In the genomic region with DNA sequence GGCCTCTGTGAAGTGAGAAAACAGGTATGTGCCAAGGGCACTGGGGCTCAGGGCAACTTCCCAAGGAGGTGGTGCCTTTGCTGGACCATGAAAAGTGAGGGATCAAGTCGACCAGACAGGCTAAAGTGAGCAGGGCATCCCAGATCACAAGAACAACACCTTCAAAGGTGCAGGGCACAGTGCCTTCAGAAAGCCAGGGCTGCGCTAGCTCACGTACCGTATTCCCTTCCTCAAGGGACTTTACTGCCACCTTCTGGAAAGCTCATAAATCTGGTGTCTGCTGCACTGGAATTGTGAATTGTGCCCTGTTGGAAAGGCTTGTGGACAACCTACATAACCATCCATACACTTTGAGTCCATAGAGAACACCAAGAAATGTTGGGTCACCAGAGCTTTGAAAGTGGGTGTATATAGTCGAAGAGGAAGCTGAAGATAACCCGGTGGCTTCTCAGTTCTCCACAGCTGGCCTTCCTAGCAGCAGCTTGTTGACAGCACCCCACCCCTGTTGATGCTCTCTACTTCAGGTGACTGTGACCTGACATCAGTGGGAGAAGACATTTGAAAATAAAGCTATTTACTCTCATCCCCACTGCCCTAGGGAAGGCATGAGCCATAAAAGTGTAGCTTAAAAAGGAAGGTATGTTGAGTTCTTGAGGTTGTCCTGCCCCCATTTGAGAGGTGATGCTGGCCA, we compare ENCODE assay signal across 8 cellular contexts. TPM values are rescaled to one million over a fixed set of nuclear protein-coding genes. Genes with fewer than 3 reads are reported as not detected.
A peak's percentile ranks its signal among the peaks of the same experiment; 100 is the strongest.
DNase-seq lines count a peak whose midpoint lies in the region; ATAC-seq and TF ChIP-seq lines count a peak whose summit lies in the region.

No MANE protein-coding gene starts in this region.

- peaks cover 62% of the 10 kb centered on the region for H3K27me3 ChIP-seq in MM.1S (replicated peaks; ENCODE audit: insufficient read depth, low read length)

- H4K20me1 ChIP-seq in MM.1S (ENCODE audit: insufficient read depth, low read length): no peaks in the 10 kb centered on the region

- no peak for ATAC-seq in naive thymus-derived CD8-positive, alpha-beta T cell
- ATAC-seq in HG02571 (IDR thresholded peaks at IDR 0.05; ENCODE audit: unreplicated experiment) (no peak), HG02938 (IDR thresholded peaks at IDR 0.05; ENCODE audit: unreplicated experiment) (no peak)

- H3K4me1 ChIP-seq in MM.1S (ENCODE audit: low read length): peaks cover 8% of the 10 kb centered on the region; the same call in 1 of the 2 replicates

- no peak overlapping the region for H3K4me2 ChIP-seq in MM.1S (ENCODE audit: low read depth, low read length)

- POLR2A ChIA-PET in RWPE1 (lab: Yijun Ruan, JAX; ENCODE audit: low non-redundant PET): interaction anchor here (0.5 kb wide), 1 partner anchor 145 kb away, joined by 3 read pairs; no protein-coding TSS in a partner anchor
- POLR2A ChIA-PET in naive thymus-derived CD8-positive, alpha-beta T cell (lab: Charles Lee): interaction anchor here (0.5 to 1.7 kb wide), 4 partner anchors 10 to 344 kb away, joined by 3 to 8 read pairs (median 3); no protein-coding TSS in a partner anchor

- no peaks in the 10 kb centered on the region for H3K79me2 ChIP-seq in MM.1S (ENCODE audit: low read length)

- no peaks in the 10 kb centered on the region for H3K9me3 ChIP-seq in MM.1S (replicated peaks; ENCODE audit: insufficient read depth, low read length)

- H3K9me2 ChIP-seq in MM.1S (replicated peaks; ENCODE audit: insufficient read depth, low read length): no peaks in the 10 kb centered on the region

- H2AFZ ChIP-seq in MM.1S (ENCODE audit: low read length): no peak overlapping the region

- H3K36me3 ChIP-seq in MM.1S (replicated peaks; ENCODE audit: insufficient read depth, low read length): no peaks in the 10 kb centered on the region

- H3K27me3 Mint-ChIP-seq in naive thymus-derived CD8-positive, alpha-beta T cell: peaks cover 0 to 5% (median 0%) of the 10 kb centered on the region in 5 donors

- H3K27ac ChIP-seq in MM.1S (ENCODE audit: low read length) (no peak overlapping the region), RWPE1 (no peak overlapping the region)

- peaks cover 20 to 50% (median 43%) of the 10 kb centered on the region in 4 donors for H3K4me1 Mint-ChIP-seq in naive thymus-derived CD8-positive, alpha-beta T cell

- H3K9me3 Mint-ChIP-seq in naive thymus-derived CD8-positive, alpha-beta T cell: no peaks in the 10 kb centered on the region

- H3K36me3 Mint-ChIP-seq in naive thymus-derived CD8-positive, alpha-beta T cell: no peaks in the 10 kb centered on the region

- peak overlapping the region in 4 of 10 donors; percentile 4 to 19 (median 13) for H3K4me3 Mint-ChIP-seq in naive thymus-derived CD8-positive, alpha-beta T cell

- peak; percentile 48 for TF ChIP-seq CTCF in MM.1S (IDR thresholded peaks at IDR 0.05; ENCODE audit: low read length)
- peak; percentile 64 for TF ChIP-seq CTCF in RWPE1 (conservative IDR thresholded peaks at IDR 0.05; ENCODE audit: low read depth)

- no peaks in the 10 kb centered on the region for H3F3A ChIP-seq in MM.1S (ENCODE audit: insufficient read depth, low read length)

- no peak overlapping the region for H3K9ac ChIP-seq in MM.1S (ENCODE audit: low read length)

- DNase-seq in SIG-M5 treated with dmso at 0.1 percent for 504 hours (lab: John Stamatoyannopoulos, UW; ENCODE audit: unreplicated experiment): peak; percentile 81
- DNase-seq in SIG-M5 (lab: John Stamatoyannopoulos, UW): no peak
- DNase-seq in MM.1S: peak; percentile 36
- peak; percentile 53 for DNase-seq in RWPE1 (ENCODE audit: low spot score)
- DNase-seq in epidermal melanocyte (ENCODE audit: insufficient read length, low spot score): peak; percentile 62
- DNase-seq in naive thymus-derived CD8-positive, alpha-beta T cell: peak in 7 of 10 donors; percentile 12 to 64 (median 30)

- CTCF ChIA-PET in RWPE1 (lab: Yijun Ruan, JAX): interaction anchor here (0.6 to 2.1 kb wide), 15 partner anchors 9 to 424 kb away, joined by 3 to 27 read pairs (median 4); partner anchors contain the start of gene SLC4A8

- H3K4me3 ChIP-seq in MM.1S (ENCODE audit: low read length): no peak overlapping the region

- H3K27ac Mint-ChIP-seq in naive thymus-derived CD8-positive, alpha-beta T cell: peak overlapping the region; percentile 25 to 85 (median 55)

RNA-seq across cellular contexts. Expression of gene FIGNL2, which starts 24.5 kb away (rescaled TPM):
- 1 to 10 TPM; 2.8 to 3.2 TPM for total RNA-seq in naive thymus-derived CD8-positive, alpha-beta T cell
- polyA plus RNA-seq in naive thymus-derived CD8-positive, alpha-beta T cell: under 1 TPM in 2 of 3 donors, not detected in 1; 0.08 to 0.21 TPM
